ENCODE assay signal across 1 cellular context in the genomic region with DNA sequence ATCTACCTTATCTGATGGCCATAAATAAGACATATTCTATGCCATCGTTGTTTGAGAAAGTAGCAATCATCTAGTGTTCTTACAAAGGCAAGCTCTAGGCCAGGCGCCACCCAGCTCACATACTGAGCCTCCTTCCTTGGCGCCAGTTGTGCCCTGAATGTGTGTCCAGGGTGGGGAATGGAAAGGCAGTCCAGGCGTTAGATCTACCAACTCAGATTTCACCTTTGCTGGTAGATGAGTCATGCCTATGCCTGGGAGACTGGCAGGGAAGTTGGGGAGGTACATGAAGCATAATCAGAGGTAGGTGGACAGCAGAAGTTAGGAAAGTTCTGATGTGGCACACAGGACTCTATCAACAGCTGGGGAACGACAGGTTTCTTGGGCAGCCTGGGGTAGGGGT.
TF ChIP-seq lines count a peak whose summit lies in the region.

No MANE protein-coding gene starts in this region.

TF ChIP-seq in GM23338, 12 proteins besides CTCF, POLR2A, EP300 and RAD21:
- no peak for TF ChIP-seq EZH2phosphoT487 (IDR thresholded peaks at IDR 0.05; ENCODE audit: unreplicated experiment)
- no peak for TF ChIP-seq NANOG (IDR thresholded peaks at IDR 0.05; ENCODE audit: borderline replicate concordance)
- TF ChIP-seq POLR2AphosphoS5 (IDR thresholded peaks at IDR 0.05; ENCODE audit: low read depth) = no peak
- no peak for TF ChIP-seq EZH2 (IDR thresholded peaks at IDR 0.05; ENCODE audit: low read depth, unreplicated experiment)
- TF ChIP-seq ZNF114 (CRISPR knock-in tag; IDR thresholded peaks at IDR 0.05) = no peak
- no peak for TF ChIP-seq CREB1 (CRISPR knock-in tag; IDR thresholded peaks at IDR 0.05; ENCODE audit: low read depth)
- TF ChIP-seq, protein P1, sequence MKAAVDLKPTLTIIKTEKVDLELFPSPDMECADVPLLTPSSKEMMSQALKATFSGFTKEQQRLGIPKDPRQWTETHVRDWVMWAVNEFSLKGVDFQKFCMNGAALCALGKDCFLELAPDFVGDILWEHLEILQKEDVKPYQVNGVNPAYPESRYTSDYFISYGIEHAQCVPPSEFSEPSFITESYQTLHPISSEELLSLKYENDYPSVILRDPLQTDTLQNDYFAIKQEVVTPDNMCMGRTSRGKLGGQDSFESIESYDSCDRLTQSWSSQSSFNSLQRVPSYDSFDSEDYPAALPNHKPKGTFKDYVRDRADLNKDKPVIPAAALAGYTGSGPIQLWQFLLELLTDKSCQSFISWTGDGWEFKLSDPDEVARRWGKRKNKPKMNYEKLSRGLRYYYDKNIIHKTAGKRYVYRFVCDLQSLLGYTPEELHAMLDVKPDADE (IDR thresholded peaks at IDR 0.05) = no peak
- no peak for TF ChIP-seq JUNB (IDR thresholded peaks at IDR 0.05; ENCODE audit: unreplicated experiment)
- TF ChIP-seq ZNF462 (CRISPR knock-in tag; IDR thresholded peaks at IDR 0.05) = no peak
- no peak for TF ChIP-seq ZNF331 (CRISPR knock-in tag; IDR thresholded peaks at IDR 0.05; ENCODE audit: low read depth)
- no peak for TF ChIP-seq STAT1 (IDR thresholded peaks at IDR 0.05; ENCODE audit: unreplicated experiment)
- TF ChIP-seq REST (IDR thresholded peaks at IDR 0.05; ENCODE audit: unreplicated experiment) = no peak
